In genomic region chr16:81315271-81316175, GRCh38 we compare ENCODE assay signal across 8 cellular contexts. TPM values are rescaled to one million over a fixed set of nuclear protein-coding genes. Genes with fewer than 3 reads are reported as not detected.
DNase-seq lines count a peak whose midpoint lies in the region; ATAC-seq and TF ChIP-seq lines count a peak whose summit lies in the region.

No MANE protein-coding gene starts in this region.

- TF ChIP-seq RAD21 in liver (IDR thresholded peaks at IDR 0.05), result peak in 1 of 2 donors; percentile 36

- H3K4me1 Mint-ChIP-seq in activated CD4-positive, alpha-beta T cell treated with anti-CD3 and anti-CD28 coated beads, Interleukin-2, amount 10 ng/mL, durations not matched to agents 7 days and 5 days, result peaks cover 50% of the 10 kb centered on the region
- H3K4me1 Mint-ChIP-seq in dendritic cell treated with granulocyte-macrophage colony-stimulating factor and Interleukin-4, amounts not matched to agents 40 ng/mL and 50 ng/mL, for 4 days (ENCODE audit: low read depth), result peaks cover 33% of the 10 kb centered on the region

- peak overlapping the region; percentile 71 to 72 for H3K9ac ChIP-seq in liver (ENCODE audit: low read depth in 1 of 2, low read length in 2 of 2)

- peaks cover 2 to 19% (median 17%) of the 10 kb centered on the region in 4 donors for H3K4me1 ChIP-seq in liver (ENCODE audit: control insufficient read depth in 4 of 4, insufficient read depth in 4 of 4, low read length in 3 of 4)

- CTCF ChIA-PET in activated CD4-positive, alpha-beta T cell treated with anti-CD3 and anti-CD28 coated beads, Interleukin-2, amount 10 ng/mL, durations not matched to agents 7 days and 5 days (lab: Charles Lee), result interaction anchor here (0.7 to 1.4 kb wide), 2 partner anchors 10 to 434 kb away, joined by 3 to 4 read pairs; no protein-coding TSS in a partner anchor

- peak overlapping the region; percentile 87 to 89 for H3K27ac ChIP-seq in liver (ENCODE audit: low read depth in 1 of 2, low read length in 2 of 2)

- POLR2A ChIA-PET in activated CD4-positive, alpha-beta T cell treated with anti-CD3 and anti-CD28 coated beads, Interleukin-2, amount 10 ng/mL, durations not matched to agents 7 days and 5 days (lab: Charles Lee), result no interaction called here

- DNase-seq in EL, result peak; percentile 63
- peak; percentile 4 for DNase-seq in KG1 (lab: John Stamatoyannopoulos, UW)
- peak; percentile 47 for DNase-seq in activated CD4-positive, alpha-beta T cell treated with anti-CD3 and anti-CD28 coated beads, Interleukin-2, amount 10 ng/mL, durations not matched to agents 7 days and 5 days
- DNase-seq in stimulated activated CD4-positive, alpha-beta T cell treated with anti-CD3 and anti-CD28 coated beads, Interleukin-4, amount 100 ng/mL, for 4 hours, result peak; percentile 44 to 54
- DNase-seq in epidermal melanocyte (ENCODE audit: insufficient read length, low spot score), result no peak

- H3K9me3 ChIP-seq in liver (ENCODE audit: control insufficient read depth in 4 of 4, low read length in 3 of 4), result no peaks in the 10 kb centered on the region

- H3K27me3 Mint-ChIP-seq in activated CD4-positive, alpha-beta T cell treated with anti-CD3 and anti-CD28 coated beads, Interleukin-2, amount 10 ng/mL, durations not matched to agents 7 days and 5 days, result no peaks in the 10 kb centered on the region
- H3K27me3 Mint-ChIP-seq in dendritic cell treated with granulocyte-macrophage colony-stimulating factor and Interleukin-4, amounts not matched to agents 40 ng/mL and 50 ng/mL, for 4 days, result no peaks in the 10 kb centered on the region

- peak overlapping the region; percentile 66 to 95 (median 76) for H3K4me3 ChIP-seq in liver (ENCODE audit: low read depth in 1 of 3, low read length in 3 of 3)

- H3K36me3 Mint-ChIP-seq in activated CD4-positive, alpha-beta T cell treated with anti-CD3 and anti-CD28 coated beads, Interleukin-2, amount 10 ng/mL, durations not matched to agents 7 days and 5 days (ENCODE audit: low read depth), result peaks cover 13% of the 10 kb centered on the region
- H3K36me3 Mint-ChIP-seq in dendritic cell treated with granulocyte-macrophage colony-stimulating factor and Interleukin-4, amounts not matched to agents 40 ng/mL and 50 ng/mL, for 4 days (ENCODE audit: low read depth), result peaks cover 8% of the 10 kb centered on the region

- no peaks in the 10 kb centered on the region for H3K9me3 Mint-ChIP-seq in activated CD4-positive, alpha-beta T cell treated with anti-CD3 and anti-CD28 coated beads, Interleukin-2, amount 10 ng/mL, durations not matched to agents 7 days and 5 days
- no peaks in the 10 kb centered on the region for H3K9me3 Mint-ChIP-seq in dendritic cell treated with granulocyte-macrophage colony-stimulating factor and Interleukin-4, amounts not matched to agents 40 ng/mL and 50 ng/mL, for 4 days

- intact Hi-C loops in dendritic cell treated with granulocyte-macrophage colony-stimulating factor and Interleukin-4, amounts not matched to agents 40 ng/mL and 50 ng/mL, for 4 days (cut with micrococcal nuclease), result loop anchor here (2.0 to 10.0 kb wide), 2 partner anchors 239 to 311 kb away; partner anchors contain the start of genes C16orf46, CENPN and CMC2

- H3K4me3 Mint-ChIP-seq in activated CD4-positive, alpha-beta T cell treated with anti-CD3 and anti-CD28 coated beads, Interleukin-2, amount 10 ng/mL, durations not matched to agents 7 days and 5 days, result peak overlapping the region; percentile 89
- peak overlapping the region; percentile 89 for H3K4me3 Mint-ChIP-seq in dendritic cell treated with granulocyte-macrophage colony-stimulating factor and Interleukin-4, amounts not matched to agents 40 ng/mL and 50 ng/mL, for 4 days

- no peaks in the 10 kb centered on the region for H3K36me3 ChIP-seq in liver (ENCODE audit: control insufficient read depth in 4 of 4, insufficient read depth in 3 of 4, low read depth in 1 of 4, low read length in 3 of 4)

- under 1% methylated on average over 88 of the region's 88 CpGs for WGBS in liver

- peak; percentile 8 for TF ChIP-seq CTCF in liver (IDR thresholded peaks at IDR 0.05; ENCODE audit: low read depth, low read length, missing input control)

- peak overlapping the region; percentile 94 for H3K27ac Mint-ChIP-seq in activated CD4-positive, alpha-beta T cell treated with anti-CD3 and anti-CD28 coated beads, Interleukin-2, amount 10 ng/mL, durations not matched to agents 7 days and 5 days
- H3K27ac Mint-ChIP-seq in dendritic cell treated with granulocyte-macrophage colony-stimulating factor and Interleukin-4, amounts not matched to agents 40 ng/mL and 50 ng/mL, for 4 days, result peak overlapping the region; percentile 79

- no peaks in the 10 kb centered on the region for H3K27me3 ChIP-seq in liver (ENCODE audit: control insufficient read depth in 4 of 4, insufficient read depth in 4 of 4, low read length in 3 of 4)

- peak; percentile 29 for ATAC-seq in GM21576 (IDR thresholded peaks at IDR 0.05; ENCODE audit: unreplicated experiment)

TF ChIP-seq in liver, 16 proteins besides CTCF, POLR2A, EP300 and RAD21:
- TF ChIP-seq ZBTB33 (IDR thresholded peaks at IDR 0.05) (no peak), MAX (IDR thresholded peaks at IDR 0.05) (no peak), FOXA2 (IDR thresholded peaks at IDR 0.05) (no peak)

RNA-seq across cellular contexts. Expression of gene GAN, which starts 0.8 kb away (rescaled TPM):
- total RNA-seq in activated CD4-positive, alpha-beta T cell treated with anti-CD3 and anti-CD28 coated beads, Interleukin-2, amount 10 ng/mL, durations not matched to agents 7 days and 5 days, result 1 to 10 TPM; 6.3 to 6.9 TPM
- 1 to 10 TPM; 2.3 to 5.5 TPM for total RNA-seq in liver
- under 1 TPM; 0.33 to 0.61 TPM for polyA plus RNA-seq in liver
